20 cellular contexts compared by ENCODE assay signal in the genomic region with DNA sequence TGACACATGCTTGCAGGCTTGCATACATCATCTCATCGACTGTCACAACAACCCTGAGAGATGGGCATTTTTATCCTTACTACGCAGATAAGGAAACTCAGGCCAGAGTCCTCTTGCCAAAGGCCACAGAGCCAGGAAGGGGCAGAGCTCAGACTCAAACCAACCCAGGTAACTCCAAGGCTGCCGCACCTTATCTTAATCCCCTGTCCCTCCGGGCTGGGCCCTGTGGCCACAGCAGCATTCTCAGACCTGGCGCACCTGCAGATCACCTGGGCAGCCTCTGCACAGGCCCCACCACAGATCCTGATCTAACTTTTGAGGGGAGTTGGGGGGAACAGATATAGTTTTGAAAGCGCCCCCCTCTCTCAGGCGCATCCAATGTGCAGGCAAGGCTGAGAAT. TPM values are rescaled to one million over a fixed set of nuclear protein-coding genes. Genes with fewer than 3 reads are reported as not detected.
DNase-seq lines count a peak whose midpoint lies in the region; ATAC-seq and TF ChIP-seq lines count a peak whose summit lies in the region.
"Had no signal": no experiment of that assay in that cellular context is flagged by ENCODE, and none has a peak within 500 bp of the region (broad histone marks: within the 10 kb centered on the region; RNA-seq: fewer than 3 reads in every experiment).

No MANE protein-coding gene starts in this region.

- H3K4me1 ChIP-seq in BLaER1 (peaks cover 50% of the 10 kb centered on the region), Peyer's patch (peaks cover 0 to 29% (median 0%) of the 10 kb centered on the region in 4 donors), muscle layer of colon (ENCODE audit: insufficient read depth, low read length) (peaks cover 86% of the 10 kb centered on the region), stomach (peaks cover 29 to 94% (median 57%) of the 10 kb centered on the region in 4 donors)
- H3K4me1 ChIP-seq: SJCRH30 had no signal

- TF ChIP-seq CTCF in Peyer's patch (IDR thresholded peaks at IDR 0.05) (no peak), stomach (IDR thresholded peaks at IDR 0.05) (no peak)

- no peak for TF ChIP-seq EP300 in stomach (IDR thresholded peaks at IDR 0.05)

- no peaks in the 10 kb centered on the region for H4K20me1 ChIP-seq in BLaER1

- no peaks in the 10 kb centered on the region for H3K36me3 ChIP-seq in BLaER1
- H3K36me3 ChIP-seq in Peyer's patch: no peaks in the 10 kb centered on the region
- peaks cover 4% of the 10 kb centered on the region for H3K36me3 ChIP-seq in muscle layer of colon (ENCODE audit: insufficient read depth, low read length)
- no peaks in the 10 kb centered on the region for H3K36me3 ChIP-seq in stomach
- H3K36me3 ChIP-seq: SJCRH30 had no signal

- ATAC-seq in HG03460 (IDR thresholded peaks at IDR 0.05; ENCODE audit: unreplicated experiment): no peak
- ATAC-seq: A549 had no signal

- TF ChIP-seq POLR2A in Peyer's patch (IDR thresholded peaks at IDR 0.05) (no peak), stomach (IDR thresholded peaks at IDR 0.05) (no peak)

- H3K27me3 ChIP-seq in BLaER1 (no peaks in the 10 kb centered on the region), Peyer's patch (no peaks in the 10 kb centered on the region), muscle layer of colon (ENCODE audit: control insufficient read depth in 1 of 2, insufficient read depth in 2 of 2, low read length in 2 of 2) (no peaks in the 10 kb centered on the region), stomach (no peaks in the 10 kb centered on the region)
- H3K27me3 ChIP-seq: SJCRH30 had no signal

- H3K4me2 ChIP-seq in BLaER1: peak overlapping the region; percentile 72
- H3K4me2 ChIP-seq: A549 had no signal

- H3K27ac ChIP-seq in BLaER1: no peak overlapping the region
- peak overlapping the region in 2 of 4 donors; percentile 22 to 56 for H3K27ac ChIP-seq in Peyer's patch
- peak overlapping the region; percentile 81 for H3K27ac ChIP-seq in muscle layer of colon (ENCODE audit: low read depth, low read length)
- peak overlapping the region in 3 of 5 donors; percentile 58 to 95 (median 85) for H3K27ac ChIP-seq in stomach
- H3K27ac ChIP-seq: A549, SJCRH30 had no signal

- H3K9me3 ChIP-seq in BLaER1 (no peaks in the 10 kb centered on the region), Peyer's patch (no peaks in the 10 kb centered on the region), muscle layer of colon (ENCODE audit: low read length) (no peaks in the 10 kb centered on the region), stomach (no peaks in the 10 kb centered on the region)
- H3K9me3 ChIP-seq: A549, SJCRH30 had no signal

- DNase-seq in Peyer's patch (peak in 2 of 3 donors; percentile 55 to 67), stomach (no peak), SW480 (ENCODE audit: low spot score) (no peak), DMS 273 treated with DMSO at 0.1 percent for 48 hours (lab: John Stamatoyannopoulos, UW) (no peak), NCI-H524 (lab: John Stamatoyannopoulos, UW) (no peak)
- DNase-seq: DMS153; H7; Karpas-422; NCI-H1105 treated with DMSO at 0.1 percent for 48 hours; NCI-H187; NCI-H345; NCI-H69; NK-92 treated with Interleukin-12 subunit alpha and Interleukin-12 subunit beta, amount 100 ng/mL, for 24 hours; OCI-M1; RPMI8226; SJCRH30 had no signal

- intact Hi-C loops in stomach (cut with DNase I; ENCODE audit: low total_unique reads): no loop called here

- H3K9ac ChIP-seq in BLaER1 (no peak overlapping the region), muscle layer of colon (ENCODE audit: low read length) (no peak overlapping the region)

- no peak overlapping the region for H3K4me3 ChIP-seq in BLaER1
- no peak overlapping the region for H3K4me3 ChIP-seq in Peyer's patch
- H3K4me3 ChIP-seq in muscle layer of colon (ENCODE audit: low read depth in 1 of 2, low read length in 2 of 2): peak overlapping the region in 1 of 2 donors; percentile 22
- no peak overlapping the region for H3K4me3 ChIP-seq in stomach
- H3K4me3 ChIP-seq: A549, SJCRH30 had no signal

- WGBS in stomach, 5 donors: 56 to 77% (median 63%) methylated on average over 4 to 7 of the region's 7 CpGs

RNA-seq across cellular contexts. Expression of gene SORBS1, which starts 35.1 kb away (rescaled TPM):
- total RNA-seq in Peyer's patch (10 to 100 TPM; 34.3 to 57.1 (median 48.7) TPM), stomach (100 to 1,000 TPM in 4 of 5 donors, 10 to 100 TPM in 1; 44.9 to 713 (median 440) TPM)
- 10 to 100 TPM; 34.4 to 94.8 (median 42.0) TPM for polyA plus RNA-seq in stomach

Comparison
In these comparisons a context has a peak if more than half of its experiments do, and no peak if none do; other contexts are left out.
1. DNase-seq: peak in Peyer's patch (2 of 3); none in stomach (single experiment), SW480 (single experiment), DMS 273 treated with DMSO at 0.1 percent for 48 hours (single experiment) and NCI-H524 (0 of 2).